ENCODE assay signal across 1 cellular context in genomic region chr16:20878682-20879147, GRCh38.
TF ChIP-seq lines count a peak whose summit lies in the region.

No MANE protein-coding gene starts in this region.

TF ChIP-seq in HepG2, 621 proteins besides CTCF, POLR2A, EP300 and RAD21 (continued from another document and continues in another):
- TF ChIP-seq TSC22D2 (CRISPR knock-in tag; IDR thresholded peaks at IDR 0.05; ENCODE audit: borderline replicate concordance) (0 out of 2 replicates have a peak, but pooled peaks have one; percentile 23), YEATS4 (CRISPR knock-in tag; IDR thresholded peaks at IDR 0.05; ENCODE audit: borderline replicate concordance) (no peak), ZNF768 (CRISPR knock-in tag; IDR thresholded peaks at IDR 0.05) (no peak), NCOA1 (CRISPR knock-in tag; IDR thresholded peaks at IDR 0.05) (0 out of 2 replicates have a peak, but pooled peaks have one; percentile 42), EED (CRISPR knock-in tag; IDR thresholded peaks at IDR 0.05) (no peak), KDM5B (CRISPR knock-in tag; IDR thresholded peaks at IDR 0.05; ENCODE audit: borderline replicate concordance) (no peak), FOXK1 (CRISPR knock-in tag; IDR thresholded peaks at IDR 0.05; ENCODE audit: borderline replicate concordance, low read depth) (no peak), ZGPAT (CRISPR knock-in tag; IDR thresholded peaks at IDR 0.05) (no peak), ZFP41 (CRISPR knock-in tag; IDR thresholded peaks at IDR 0.05; ENCODE audit: borderline replicate concordance) (no peak), ZNF709 (CRISPR knock-in tag; IDR thresholded peaks at IDR 0.05) (no peak), ZBTB20 (CRISPR knock-in tag; IDR thresholded peaks at IDR 0.05; ENCODE audit: borderline replicate concordance, low read depth) (no peak), NR3C1 (CRISPR knock-in tag; IDR thresholded peaks at IDR 0.05) (no peak), ZNF34 (CRISPR knock-in tag; IDR thresholded peaks at IDR 0.05; ENCODE audit: borderline replicate concordance) (no peak), SAP130 (CRISPR knock-in tag; IDR thresholded peaks at IDR 0.05; ENCODE audit: low read depth) (peak; percentile 53), TFE3 (CRISPR knock-in tag; IDR thresholded peaks at IDR 0.05) (peak; percentile 78), IKZF1 (IDR thresholded peaks at IDR 0.05) (no peak), ZNF567 (CRISPR knock-in tag; IDR thresholded peaks at IDR 0.05; ENCODE audit: borderline replicate concordance) (no peak), BRF2 (CRISPR knock-in tag; IDR thresholded peaks at IDR 0.05) (no peak), SKI (IDR thresholded peaks at IDR 0.05; ENCODE audit: partially characterized antibody) (no peak), ZNF251 (CRISPR knock-in tag; IDR thresholded peaks at IDR 0.05) (no peak), ZNF20 (CRISPR knock-in tag; IDR thresholded peaks at IDR 0.05) (no peak), PRMT3 (CRISPR knock-in tag; IDR thresholded peaks at IDR 0.05; ENCODE audit: borderline replicate concordance, low read depth) (no peak), SRSF1 (optimal IDR thresholded peaks at IDR 0.05; ENCODE audit: low read depth, low read length) (no peak), CBFB (CRISPR knock-in tag; IDR thresholded peaks at IDR 0.05) (no peak), KDM1A (CRISPR knock-in tag; IDR thresholded peaks at IDR 0.05) (no peak; the same call in 1 of the 2 replicates), ELF4 (CRISPR knock-in tag; IDR thresholded peaks at IDR 0.05; ENCODE audit: borderline replicate concordance) (no peak), ZNF891 (CRISPR knock-in tag; IDR thresholded peaks at IDR 0.05) (no peak), ZNF782 (CRISPR knock-in tag; IDR thresholded peaks at IDR 0.05; ENCODE audit: borderline replicate concordance) (no peak; the same call in 1 of the 2 replicates), ZNF12 (CRISPR knock-in tag; IDR thresholded peaks at IDR 0.05) (no peak), THAP8 (CRISPR knock-in tag; IDR thresholded peaks at IDR 0.05; ENCODE audit: borderline replicate concordance) (no peak), ZNF496 (CRISPR knock-in tag; IDR thresholded peaks at IDR 0.05; ENCODE audit: insufficient replicate concordance) (no peak), MBNL3 (CRISPR knock-in tag; conservative IDR thresholded peaks at IDR 0.05) (no peak), GABPB1 (CRISPR knock-in tag; IDR thresholded peaks at IDR 0.05) (no peak), ZNF337 (CRISPR knock-in tag; IDR thresholded peaks at IDR 0.05; ENCODE audit: borderline replicate concordance, low read depth) (no peak), HNRNPL (IDR thresholded peaks at IDR 0.05; ENCODE audit: low read depth, low read length) (no peak), ZNF572 (CRISPR knock-in tag; IDR thresholded peaks at IDR 0.05) (no peak), ZNF326 (CRISPR knock-in tag; IDR thresholded peaks at IDR 0.05; ENCODE audit: borderline replicate concordance) (no peak), CCAR2 (optimal IDR thresholded peaks at IDR 0.05; ENCODE audit: low read depth, low read length) (no peak), ZNF430 (CRISPR knock-in tag; IDR thresholded peaks at IDR 0.05) (no peak), HNF4G (IDR thresholded peaks at IDR 0.05; ENCODE audit: borderline replicate concordance, low read depth, low read length) (peak; percentile 93), HNF4G (CRISPR knock-in tag; IDR thresholded peaks at IDR 0.05; ENCODE audit: borderline replicate concordance, low read depth) (peak; percentile 53; the same call in 1 of the 2 replicates), ZNF549 (CRISPR knock-in tag; IDR thresholded peaks at IDR 0.05) (no peak), ZNF451 (CRISPR knock-in tag; IDR thresholded peaks at IDR 0.05) (peak; percentile 58; the same call in 1 of the 2 replicates), GABPA (IDR thresholded peaks at IDR 0.05; ENCODE audit: low read depth, low read length) (no peak), GABPA (CRISPR knock-in tag; IDR thresholded peaks at IDR 0.05; ENCODE audit: low read depth) (peak; percentile 30; the same call in 1 of the 2 replicates), ZNF816 (CRISPR knock-in tag; IDR thresholded peaks at IDR 0.05; ENCODE audit: borderline replicate concordance) (no peak), ZNF589 (CRISPR knock-in tag; conservative IDR thresholded peaks at IDR 0.05) (no peak), ERF (CRISPR knock-in tag; IDR thresholded peaks at IDR 0.05) (peak; percentile 38; the same call in 1 of the 2 replicates), NCOA2 (CRISPR knock-in tag; IDR thresholded peaks at IDR 0.05) (peak; percentile 19; the same call in 1 of the 2 replicates), MED8 (CRISPR knock-in tag; IDR thresholded peaks at IDR 0.05; ENCODE audit: insufficient replicate concordance) (no peak), ZFP36 (IDR thresholded peaks at IDR 0.05; ENCODE audit: borderline replicate concordance, low read depth, low read length, partially characterized antibody) (no peak), MATR3 (CRISPR knock-in tag; IDR thresholded peaks at IDR 0.05) (no peak), TIGD3 (CRISPR knock-in tag; IDR thresholded peaks at IDR 0.05; ENCODE audit: borderline replicate concordance) (no peak)
- TF ChIP-seq, protein P1, sequence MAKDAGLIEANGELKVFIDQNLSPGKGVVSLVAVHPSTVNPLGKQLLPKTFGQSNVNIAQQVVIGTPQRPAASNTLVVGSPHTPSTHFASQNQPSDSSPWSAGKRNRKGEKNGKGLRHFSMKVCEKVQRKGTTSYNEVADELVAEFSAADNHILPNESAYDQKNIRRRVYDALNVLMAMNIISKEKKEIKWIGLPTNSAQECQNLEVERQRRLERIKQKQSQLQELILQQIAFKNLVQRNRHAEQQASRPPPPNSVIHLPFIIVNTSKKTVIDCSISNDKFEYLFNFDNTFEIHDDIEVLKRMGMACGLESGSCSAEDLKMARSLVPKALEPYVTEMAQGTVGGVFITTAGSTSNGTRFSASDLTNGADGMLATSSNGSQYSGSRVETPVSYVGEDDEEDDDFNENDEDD (CRISPR knock-in tag; IDR thresholded peaks at IDR 0.05; ENCODE audit: borderline replicate concordance) = no peak
- TF ChIP-seq, protein P2, sequence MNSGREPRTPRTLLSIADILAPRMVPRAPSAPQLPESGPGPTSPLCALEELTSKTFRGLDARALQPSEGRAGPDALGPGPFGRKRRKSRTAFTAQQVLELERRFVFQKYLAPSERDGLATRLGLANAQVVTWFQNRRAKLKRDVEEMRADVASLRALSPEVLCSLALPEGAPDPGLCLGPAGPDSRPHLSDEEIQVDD (CRISPR knock-in tag; IDR thresholded peaks at IDR 0.05; ENCODE audit: borderline replicate concordance) = no peak
- TF ChIP-seq, protein P3, sequence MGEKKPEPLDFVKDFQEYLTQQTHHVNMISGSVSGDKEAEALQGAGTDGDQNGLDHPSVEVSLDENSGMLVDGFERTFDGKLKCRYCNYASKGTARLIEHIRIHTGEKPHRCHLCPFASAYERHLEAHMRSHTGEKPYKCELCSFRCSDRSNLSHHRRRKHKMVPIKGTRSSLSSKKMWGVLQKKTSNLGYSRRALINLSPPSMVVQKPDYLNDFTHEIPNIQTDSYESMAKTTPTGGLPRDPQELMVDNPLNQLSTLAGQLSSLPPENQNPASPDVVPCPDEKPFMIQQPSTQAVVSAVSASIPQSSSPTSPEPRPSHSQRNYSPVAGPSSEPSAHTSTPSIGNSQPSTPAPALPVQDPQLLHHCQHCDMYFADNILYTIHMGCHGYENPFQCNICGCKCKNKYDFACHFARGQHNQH (CRISPR knock-in tag; IDR thresholded peaks at IDR 0.05) = peak; percentile 25; the same call in 1 of the 2 replicates
- TF ChIP-seq, protein P4, sequence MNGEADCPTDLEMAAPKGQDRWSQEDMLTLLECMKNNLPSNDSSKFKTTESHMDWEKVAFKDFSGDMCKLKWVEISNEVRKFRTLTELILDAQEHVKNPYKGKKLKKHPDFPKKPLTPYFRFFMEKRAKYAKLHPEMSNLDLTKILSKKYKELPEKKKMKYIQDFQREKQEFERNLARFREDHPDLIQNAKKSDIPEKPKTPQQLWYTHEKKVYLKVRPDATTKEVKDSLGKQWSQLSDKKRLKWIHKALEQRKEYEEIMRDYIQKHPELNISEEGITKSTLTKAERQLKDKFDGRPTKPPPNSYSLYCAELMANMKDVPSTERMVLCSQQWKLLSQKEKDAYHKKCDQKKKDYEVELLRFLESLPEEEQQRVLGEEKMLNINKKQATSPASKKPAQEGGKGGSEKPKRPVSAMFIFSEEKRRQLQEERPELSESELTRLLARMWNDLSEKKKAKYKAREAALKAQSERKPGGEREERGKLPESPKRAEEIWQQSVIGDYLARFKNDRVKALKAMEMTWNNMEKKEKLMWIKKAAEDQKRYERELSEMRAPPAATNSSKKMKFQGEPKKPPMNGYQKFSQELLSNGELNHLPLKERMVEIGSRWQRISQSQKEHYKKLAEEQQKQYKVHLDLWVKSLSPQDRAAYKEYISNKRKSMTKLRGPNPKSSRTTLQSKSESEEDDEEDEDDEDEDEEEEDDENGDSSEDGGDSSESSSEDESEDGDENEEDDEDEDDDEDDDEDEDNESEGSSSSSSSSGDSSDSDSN (CRISPR knock-in tag; IDR thresholded peaks at IDR 0.05) = peak; percentile 43; the same call in 1 of the 2 replicates
- TF ChIP-seq, protein P5, sequence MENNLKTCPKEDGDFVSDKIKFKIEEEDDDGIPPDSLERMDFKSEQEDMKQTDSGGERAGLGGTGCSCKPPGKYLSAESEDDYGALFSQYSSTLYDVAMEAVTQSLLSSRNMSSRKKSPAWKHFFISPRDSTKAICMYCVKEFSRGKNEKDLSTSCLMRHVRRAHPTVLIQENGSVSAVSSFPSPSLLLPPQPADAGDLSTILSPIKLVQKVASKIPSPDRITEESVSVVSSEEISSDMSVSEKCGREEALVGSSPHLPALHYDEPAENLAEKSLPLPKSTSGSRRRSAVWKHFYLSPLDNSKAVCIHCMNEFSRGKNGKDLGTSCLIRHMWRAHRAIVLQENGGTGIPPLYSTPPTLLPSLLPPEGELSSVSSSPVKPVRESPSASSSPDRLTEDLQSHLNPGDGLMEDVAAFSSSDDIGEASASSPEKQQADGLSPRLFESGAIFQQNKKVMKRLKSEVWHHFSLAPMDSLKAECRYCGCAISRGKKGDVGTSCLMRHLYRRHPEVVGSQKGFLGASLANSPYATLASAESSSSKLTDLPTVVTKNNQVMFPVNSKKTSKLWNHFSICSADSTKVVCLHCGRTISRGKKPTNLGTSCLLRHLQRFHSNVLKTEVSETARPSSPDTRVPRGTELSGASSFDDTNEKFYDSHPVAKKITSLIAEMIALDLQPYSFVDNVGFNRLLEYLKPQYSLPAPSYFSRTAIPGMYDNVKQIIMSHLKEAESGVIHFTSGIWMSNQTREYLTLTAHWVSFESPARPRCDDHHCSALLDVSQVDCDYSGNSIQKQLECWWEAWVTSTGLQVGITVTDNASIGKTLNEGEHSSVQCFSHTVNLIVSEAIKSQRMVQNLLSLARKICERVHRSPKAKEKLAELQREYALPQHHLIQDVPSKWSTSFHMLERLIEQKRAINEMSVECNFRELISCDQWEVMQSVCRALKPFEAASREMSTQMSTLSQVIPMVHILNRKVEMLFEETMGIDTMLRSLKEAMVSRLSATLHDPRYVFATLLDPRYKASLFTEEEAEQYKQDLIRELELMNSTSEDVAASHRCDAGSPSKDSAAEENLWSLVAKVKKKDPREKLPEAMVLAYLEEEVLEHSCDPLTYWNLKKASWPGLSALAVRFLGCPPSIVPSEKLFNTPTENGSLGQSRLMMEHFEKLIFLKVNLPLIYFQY (CRISPR knock-in tag; IDR thresholded peaks at IDR 0.05; ENCODE audit: borderline replicate concordance) = no peak
- TF ChIP-seq, protein P6, sequence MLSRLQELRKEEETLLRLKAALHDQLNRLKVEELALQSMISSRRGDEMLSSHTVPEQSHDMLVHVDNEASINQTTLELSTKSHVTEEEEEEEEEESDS (CRISPR knock-in tag; IDR thresholded peaks at IDR 0.05; ENCODE audit: borderline replicate concordance) = no peak
